1 cellular context compared by ENCODE assay signal in the genomic region with DNA sequence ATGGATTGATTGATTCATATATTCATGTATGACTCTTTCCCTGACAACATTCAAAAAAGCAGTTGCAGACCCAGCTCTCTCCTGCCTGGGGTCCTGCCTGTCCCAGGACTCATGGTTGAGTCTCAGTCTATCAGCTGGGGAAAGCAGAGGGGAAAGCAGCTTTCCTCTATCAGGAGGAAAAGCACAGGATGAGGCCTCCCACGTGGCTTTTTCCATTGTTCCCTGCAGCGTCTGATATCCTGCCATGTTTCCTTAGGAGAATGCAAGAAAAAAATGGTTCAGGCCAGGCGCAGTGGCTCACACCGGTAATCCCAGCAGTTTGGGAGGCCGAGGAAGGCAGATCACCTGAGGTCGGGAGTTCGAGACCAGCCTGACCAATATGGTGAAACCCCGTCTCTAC.
TF ChIP-seq lines count a peak whose summit lies in the region.

No MANE protein-coding gene starts in this region.

TF ChIP-seq in GM23338, 12 proteins besides CTCF, POLR2A, EP300 and RAD21 (continued from another document):
- TF ChIP-seq, protein P1, sequence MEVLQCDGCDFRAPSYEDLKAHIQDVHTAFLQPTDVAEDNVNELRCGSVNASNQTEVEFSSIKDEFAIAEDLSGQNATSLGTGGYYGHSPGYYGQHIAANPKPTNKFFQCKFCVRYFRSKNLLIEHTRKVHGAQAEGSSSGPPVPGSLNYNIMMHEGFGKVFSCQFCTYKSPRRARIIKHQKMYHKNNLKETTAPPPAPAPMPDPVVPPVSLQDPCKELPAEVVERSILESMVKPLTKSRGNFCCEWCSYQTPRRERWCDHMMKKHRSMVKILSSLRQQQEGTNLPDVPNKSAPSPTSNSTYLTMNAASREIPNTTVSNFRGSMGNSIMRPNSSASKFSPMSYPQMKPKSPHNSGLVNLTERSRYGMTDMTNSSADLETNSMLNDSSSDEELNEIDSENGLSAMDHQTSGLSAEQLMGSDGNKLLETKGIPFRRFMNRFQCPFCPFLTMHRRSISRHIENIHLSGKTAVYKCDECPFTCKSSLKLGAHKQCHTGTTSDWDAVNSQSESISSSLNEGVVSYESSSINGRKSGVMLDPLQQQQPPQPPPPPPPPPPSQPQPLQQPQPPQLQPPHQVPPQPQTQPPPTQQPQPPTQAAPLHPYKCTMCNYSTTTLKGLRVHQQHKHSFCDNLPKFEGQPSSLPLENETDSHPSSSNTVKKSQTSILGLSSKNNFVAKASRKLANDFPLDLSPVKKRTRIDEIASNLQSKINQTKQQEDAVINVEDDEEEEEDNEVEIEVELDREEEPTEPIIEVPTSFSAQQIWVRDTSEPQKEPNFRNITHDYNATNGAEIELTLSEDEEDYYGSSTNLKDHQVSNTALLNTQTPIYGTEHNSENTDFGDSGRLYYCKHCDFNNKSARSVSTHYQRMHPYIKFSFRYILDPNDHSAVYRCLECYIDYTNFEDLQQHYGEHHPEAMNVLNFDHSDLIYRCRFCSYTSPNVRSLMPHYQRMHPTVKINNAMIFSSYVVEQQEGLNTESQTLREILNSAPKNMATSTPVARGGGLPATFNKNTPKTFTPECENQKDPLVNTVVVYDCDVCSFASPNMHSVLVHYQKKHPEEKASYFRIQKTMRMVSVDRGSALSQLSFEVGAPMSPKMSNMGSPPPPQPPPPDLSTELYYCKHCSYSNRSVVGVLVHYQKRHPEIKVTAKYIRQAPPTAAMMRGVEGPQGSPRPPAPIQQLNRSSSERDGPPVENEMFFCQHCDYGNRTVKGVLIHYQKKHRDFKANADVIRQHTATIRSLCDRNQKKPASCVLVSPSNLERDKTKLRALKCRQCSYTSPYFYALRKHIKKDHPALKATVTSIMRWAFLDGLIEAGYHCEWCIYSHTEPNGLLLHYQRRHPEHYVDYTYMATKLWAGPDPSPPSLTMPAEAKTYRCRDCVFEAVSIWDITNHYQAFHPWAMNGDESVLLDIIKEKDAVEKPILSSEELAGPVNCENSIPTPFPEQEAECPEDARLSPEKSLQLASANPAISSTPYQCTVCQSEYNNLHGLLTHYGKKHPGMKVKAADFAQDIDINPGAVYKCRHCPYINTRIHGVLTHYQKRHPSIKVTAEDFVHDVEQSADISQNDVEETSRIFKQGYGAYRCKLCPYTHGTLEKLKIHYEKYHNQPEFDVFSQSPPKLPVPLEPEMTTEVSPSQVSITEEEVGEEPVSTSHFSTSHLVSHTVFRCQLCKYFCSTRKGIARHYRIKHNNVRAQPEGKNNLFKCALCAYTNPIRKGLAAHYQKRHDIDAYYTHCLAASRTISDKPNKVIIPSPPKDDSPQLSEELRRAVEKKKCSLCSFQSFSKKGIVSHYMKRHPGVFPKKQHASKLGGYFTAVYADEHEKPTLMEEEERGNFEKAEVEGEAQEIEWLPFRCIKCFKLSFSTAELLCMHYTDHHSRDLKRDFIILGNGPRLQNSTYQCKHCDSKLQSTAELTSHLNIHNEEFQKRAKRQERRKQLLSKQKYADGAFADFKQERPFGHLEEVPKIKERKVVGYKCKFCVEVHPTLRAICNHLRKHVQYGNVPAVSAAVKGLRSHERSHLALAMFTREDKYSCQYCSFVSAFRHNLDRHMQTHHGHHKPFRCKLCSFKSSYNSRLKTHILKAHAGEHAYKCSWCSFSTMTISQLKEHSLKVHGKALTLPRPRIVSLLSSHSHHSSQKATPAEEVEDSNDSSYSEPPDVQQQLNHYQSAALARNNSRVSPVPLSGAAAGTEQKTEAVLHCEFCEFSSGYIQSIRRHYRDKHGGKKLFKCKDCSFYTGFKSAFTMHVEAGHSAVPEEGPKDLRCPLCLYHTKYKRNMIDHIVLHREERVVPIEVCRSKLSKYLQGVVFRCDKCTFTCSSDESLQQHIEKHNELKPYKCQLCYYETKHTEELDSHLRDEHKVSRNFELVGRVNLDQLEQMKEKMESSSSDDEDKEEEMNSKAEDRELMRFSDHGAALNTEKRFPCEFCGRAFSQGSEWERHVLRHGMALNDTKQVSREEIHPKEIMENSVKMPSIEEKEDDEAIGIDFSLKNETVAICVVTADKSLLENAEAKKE (CRISPR knock-in tag; IDR thresholded peaks at IDR 0.05) = no peak
- TF ChIP-seq POLR2AphosphoS5 (IDR thresholded peaks at IDR 0.05; ENCODE audit: low read depth) (no peak), ZNF114 (CRISPR knock-in tag; IDR thresholded peaks at IDR 0.05) (no peak), EZH2phosphoT487 (IDR thresholded peaks at IDR 0.05; ENCODE audit: unreplicated experiment) (no peak), NANOG (IDR thresholded peaks at IDR 0.05; ENCODE audit: borderline replicate concordance) (no peak), EZH2 (IDR thresholded peaks at IDR 0.05; ENCODE audit: low read depth, unreplicated experiment) (no peak), ZNF331 (CRISPR knock-in tag; IDR thresholded peaks at IDR 0.05; ENCODE audit: low read depth) (no peak), STAT1 (IDR thresholded peaks at IDR 0.05; ENCODE audit: unreplicated experiment) (no peak), REST (IDR thresholded peaks at IDR 0.05; ENCODE audit: unreplicated experiment) (no peak)
